In genomic region chr7:134947831-134948230, GRCh38 we compare ENCODE assay signal across 31 cellular contexts. TPM values are rescaled to one million over a fixed set of nuclear protein-coding genes. Genes with fewer than 3 reads are reported as not detected.
DNase-seq lines count a peak whose midpoint lies in the region; ATAC-seq, FAIRE-seq and TF ChIP-seq lines count a peak whose summit lies in the region.
"Had no signal": no experiment of that assay in that cellular context is flagged by ENCODE, and none has a peak within 500 bp of the region (broad histone marks: within the 10 kb centered on the region; RNA-seq: fewer than 3 reads in every experiment).

No MANE protein-coding gene starts in this region.

- H3K27me3 Mint-ChIP-seq in Caco-2 (ENCODE audit: insufficient read depth, unreplicated experiment) (no peaks in the 10 kb centered on the region), type B pancreatic cell (no peaks in the 10 kb centered on the region)

- no peak overlapping the region for H2BK15ac ChIP-seq in mesenchymal stem cell (ENCODE audit: low read depth, poor library complexity, severe bottlenecking)

- no peak overlapping the region for H4K8ac ChIP-seq in mesenchymal stem cell (ENCODE audit: low read length)

- H3K9me3 Mint-ChIP-seq in Caco-2 (ENCODE audit: unreplicated experiment) (no peaks in the 10 kb centered on the region), type B pancreatic cell (peaks cover 7% of the 10 kb centered on the region)
- H3K9me3 Mint-ChIP-seq: CD8-positive, alpha-beta T cell had no signal

- peaks cover 31% of the 10 kb centered on the region for H3K4me1 ChIP-seq in Caco-2
- H3K4me1 ChIP-seq in K562 (replicated peaks in 1 of 2; ENCODE audit: control insufficient read depth in 2 of 2, insufficient read depth in 2 of 2, low read length in 2 of 2), result no peaks in the 10 kb centered on the region; a peak in 1 of 5 replicates
- peaks cover 5% of the 10 kb centered on the region for H3K4me1 ChIP-seq in mesenchymal stem cell (ENCODE audit: control insufficient read depth, insufficient read depth, low read depth, low read length)
- H3K4me1 ChIP-seq: SJCRH30 had no signal

- no peak overlapping the region for H3K23ac ChIP-seq in mesenchymal stem cell (ENCODE audit: low read length in 2 of 2)

- no peak overlapping the region for H2BK12ac ChIP-seq in mesenchymal stem cell (ENCODE audit: low read length in 2 of 2)

- no peak overlapping the region for H2BK120ac ChIP-seq in mesenchymal stem cell (ENCODE audit: low read depth, low read length)

- no peak overlapping the region for H3K4ac ChIP-seq in mesenchymal stem cell (ENCODE audit: low read depth in 1 of 2, low read length in 2 of 2)

- H3K4me1 Mint-ChIP-seq in Caco-2 (ENCODE audit: low read depth, unreplicated experiment), result peaks cover 46% of the 10 kb centered on the region
- peaks cover 17% of the 10 kb centered on the region for H3K4me1 Mint-ChIP-seq in type B pancreatic cell (ENCODE audit: unreplicated experiment)

- H3K14ac ChIP-seq in mesenchymal stem cell (ENCODE audit: low read length in 2 of 2), result no peak overlapping the region

- H3K36me3 ChIP-seq in Caco-2 (ENCODE audit: control insufficient read depth, insufficient read depth, low read length) (no peaks in the 10 kb centered on the region; the same call in 1 of the 2 replicates), K562 (ENCODE audit: control insufficient read depth, insufficient read depth, low read length) (no peaks in the 10 kb centered on the region), mesenchymal stem cell (ENCODE audit: control insufficient read depth in 1 of 2, insufficient read depth in 2 of 2, low read depth in 1 of 2, low read length in 2 of 2) (peaks cover 27 to 92% of the 10 kb centered on the region in 2 experiments)

- H3K27ac Mint-ChIP-seq in Caco-2 (ENCODE audit: unreplicated experiment) (peak overlapping the region; percentile 36), type B pancreatic cell (peak overlapping the region; percentile 92)
- H3K27ac Mint-ChIP-seq: CD8-positive, alpha-beta T cell had no signal

- H3K27me3 ChIP-seq in Caco-2 (replicated peaks; ENCODE audit: control insufficient read depth, insufficient read depth, low read length), result no peaks in the 10 kb centered on the region
- H3K27me3 ChIP-seq in K562 (ENCODE audit: control insufficient read depth in 2 of 2, insufficient read depth in 2 of 2, low read length in 2 of 2), result peaks cover 6 to 13% of the 10 kb centered on the region in 2 experiments; a peak in 3 of 5 replicates
- H3K27me3 ChIP-seq in mesenchymal stem cell (ENCODE audit: control insufficient read depth in 1 of 2, insufficient read depth in 1 of 2, low read length in 2 of 2), result no peaks in the 10 kb centered on the region
- H3K27me3 ChIP-seq: SJCRH30 had no signal

- H3K9me1 ChIP-seq in K562 (ENCODE audit: control insufficient read depth, insufficient read depth, low read length), result no peaks in the 10 kb centered on the region

- TF ChIP-seq RAD21 in K562 (CRISPR knock-in tag; conservative IDR thresholded peaks at IDR 0.05 in 1 of 2, IDR thresholded peaks at IDR 0.05 in 1 of 2), result no peak

- DNase-seq in Caco-2 (no peak), K562 (ENCODE audit: extremely low read depth in 1 of 4, low spot score in 3 of 4) (no peak), mesenchymal stem cell (no peak), type B pancreatic cell (ENCODE audit: extremely low spot score, unreplicated experiment) (no peak), anterior cingulate cortex (lab: John Stamatoyannopoulos, UW) (no peak), NOMO-1 treated with DMSO at 0.1 percent for 48 hours (lab: John Stamatoyannopoulos, UW; ENCODE audit: unreplicated experiment) (no peak)
- DNase-seq: AML-193; CD8-positive, alpha-beta T cell; DMS 273 treated with DMSO at 0.1 percent for 48 hours; DMS79; EL; GDM1; GOT3; HCEC 1CT; Kasumi-1; NCI-H1092 treated with DMSO at 0.1 percent for 48 hours; NCI-H1436 treated with DMSO at 0.1 percent for 48 hours; NCI-H187 treated with DMSO at 0.1 percent for 48 hours; NCI-H2171 treated with DMSO at 0.1 percent for 48 hours; NCI-H345; NCI-H524; NCI-H774; PC-3; SJCRH30 had no signal

- no peak overlapping the region for H2AFZ ChIP-seq in K562 (ENCODE audit: low read depth, low read length)
- H2AFZ ChIP-seq in mesenchymal stem cell (ENCODE audit: low read depth, low read length), result no peak overlapping the region

- H3K4me3 ChIP-seq in Caco-2 (ENCODE audit: low read depth, low read length) (no peak overlapping the region), K562 (no peak overlapping the region), mesenchymal stem cell (ENCODE audit: insufficient read depth in 1 of 2, low read depth in 1 of 2, low read length in 2 of 2) (no peak overlapping the region)
- H3K4me3 ChIP-seq: GM12878, SJCRH30 had no signal

- CTCF ChIA-PET in Caco-2 (lab: Charles Lee) (no interaction called here), K562 (lab: Yijun Ruan, JAX; ENCODE audit: low intra/inter-chr PET ratio) (no interaction called here)

- no peak overlapping the region for H4K91ac ChIP-seq in mesenchymal stem cell (ENCODE audit: low read length)

- H3K36me3 Mint-ChIP-seq in Caco-2 (ENCODE audit: insufficient read depth, unreplicated experiment) (peaks cover 91% of the 10 kb centered on the region), type B pancreatic cell (peaks cover 59% of the 10 kb centered on the region)
- H3K36me3 Mint-ChIP-seq: CD8-positive, alpha-beta T cell had no signal

- H3K4me2 ChIP-seq in K562 (ENCODE audit: insufficient read depth, low read length) (no peak overlapping the region), mesenchymal stem cell (ENCODE audit: low read length, poor library complexity, severe bottlenecking) (no peak overlapping the region)

- intact Hi-C loops in Caco-2 (cut with micrococcal nuclease; ENCODE audit: unreplicated experiment) (loop anchor here (10.0 kb wide), 1 partner anchor 513 kb away; no protein-coding TSS in a partner anchor), K562 (cut with micrococcal nuclease) (loop anchor here (10.0 kb wide), 1 partner anchor 433 kb away; no protein-coding TSS in a partner anchor)

- H3K9ac ChIP-seq in K562 (ENCODE audit: insufficient read depth in 1 of 2, low read depth in 2 of 2, low read length in 2 of 2) (no peak overlapping the region), mesenchymal stem cell (ENCODE audit: low read length) (no peak overlapping the region)

- POLR2A ChIA-PET in Caco-2 (lab: Charles Lee) (no interaction called here), K562 (lab: Yijun Ruan, JAX) (interaction anchor here (0.7 kb wide), 1 partner anchor 108 kb away, joined by 3 read pairs; no protein-coding TSS in a partner anchor)

- H3K79me1 ChIP-seq in mesenchymal stem cell (replicated peaks; ENCODE audit: low read length, poor library complexity, severe bottlenecking), result peaks cover 17% of the 10 kb centered on the region

- no peaks in the 10 kb centered on the region for H4K20me1 ChIP-seq in K562 (replicated peaks; ENCODE audit: control insufficient read depth, insufficient read depth, low read length)

- ATAC-seq in K562 (no peak), HG02571 (IDR thresholded peaks at IDR 0.05; ENCODE audit: unreplicated experiment) (no peak)
- ATAC-seq: CD8-positive, alpha-beta T cell; GM12878; PC-3; Right ventricle myocardium inferior; SK-N-SH treated with all-trans-retinoic acid at 6 μM for 48 hours had no signal

- no peak for TF ChIP-seq POLR2A in K562 (conservative IDR thresholded peaks at IDR 0.05)

- TF ChIP-seq CTCF in Caco-2 (IDR thresholded peaks at IDR 0.05; ENCODE audit: insufficient read depth in 1 of 2, low read depth in 1 of 2, low read length in 1 of 2, severe bottlenecking in 1 of 2, unreplicated experiment in 1 of 2) (no peak), K562 (IDR thresholded peaks at IDR 0.05 in 2 of 3, conservative IDR thresholded peaks at IDR 0.05 in 1 of 3; ENCODE audit: insufficient read depth in 2 of 3, low read depth in 1 of 3, low read length in 3 of 3) (no peak), type B pancreatic cell (conservative IDR thresholded peaks at IDR 0.05) (no peak)

- no peak for FAIRE-seq in K562 (lab: Jason Lieb, UNC)
- FAIRE-seq: A204.1, GM12878 had no signal

- no peaks in the 10 kb centered on the region for H3K79me2 ChIP-seq in K562 (ENCODE audit: control insufficient read depth, insufficient read depth, low read length)

- TF ChIP-seq EP300 in K562 (IDR thresholded peaks at IDR 0.05; ENCODE audit: low read length), result no peak

- H2AK5ac ChIP-seq in mesenchymal stem cell (ENCODE audit: low read length, severe bottlenecking), result peak overlapping the region; percentile 77

- H2BK5ac ChIP-seq in mesenchymal stem cell (ENCODE audit: low read depth, low read length, poor library complexity, severe bottlenecking), result no peak overlapping the region

- H3K9me3 ChIP-seq in Caco-2, result no peaks in the 10 kb centered on the region
- no peaks in the 10 kb centered on the region for H3K9me3 ChIP-seq in K562 (replicated peaks; ENCODE audit: control insufficient read depth, insufficient read depth, low read depth, low read length)
- no peaks in the 10 kb centered on the region for H3K9me3 ChIP-seq in mesenchymal stem cell (ENCODE audit: control insufficient read depth, low read length)
- H3K9me3 ChIP-seq: SJCRH30 had no signal

- WGBS in K562 (ENCODE audit: insufficient coverage, low coverage, missing lambda C conversion rate), result 10% methylated on average over 1 of the region's 1 CpG
- no CpG with 5 or more reads among the region's 1 CpG for WGBS in mesenchymal stem cell

- no peak overlapping the region for H3K27ac ChIP-seq in K562 (ENCODE audit: extremely low read depth, low read depth, low read length)
- H3K27ac ChIP-seq in mesenchymal stem cell (ENCODE audit: low read length, poor library complexity, severe bottlenecking), result peak overlapping the region; percentile 6
- H3K27ac ChIP-seq: C4-2B, HL-60, SJCRH30 had no signal

- in situ Hi-C loops in K562 (cut with MboI), result loop anchor here (5.0 to 10.0 kb wide), 2 partner anchors 321 to 503 kb away; no protein-coding TSS in a partner anchor

- H3K18ac ChIP-seq in mesenchymal stem cell (ENCODE audit: low read depth in 1 of 2, low read length in 2 of 2), result no peak overlapping the region

- peak overlapping the region; percentile 23 for H3K4me3 Mint-ChIP-seq in Caco-2 (ENCODE audit: unreplicated experiment)
- no peak overlapping the region for H3K4me3 Mint-ChIP-seq in type B pancreatic cell
- H3K4me3 Mint-ChIP-seq: CD8-positive, alpha-beta T cell had no signal

- BruUV-seq in Caco-2 (replicated peaks; lab: Mats Ljungman, UMichigan), result no TSS peak
- BruUV-seq in K562 (replicated peaks; lab: Mats Ljungman, UMichigan), result no TSS peak

RNA-seq across cellular contexts. Expression of gene AGBL3, which starts 38.5 kb away (rescaled TPM):
- total RNA-seq in Caco-2 (2022) (5.3 and 6.1 TPM in 2 replicates), K562 (2014; rRNA removed) (0.54 and 0.73 TPM in 2 replicates), K562 (2014; rRNA removed; fragmentation: Illumina TruSeq; extraction: Trizol) (1.7 and 2.4 TPM in 2 replicates), K562 (2015; rRNA removed; fragmentation: Illumina TruSeq; extraction: Trizol) (1.5 and 1.8 TPM in 2 replicates), K562 (2021) (2.1 and 2.9 TPM in 2 replicates), type B pancreatic cell (ENCODE audit: low replicate concordance) (2.4 and 3.2 TPM in 2 replicates)
- 3.1 and 5.6 TPM in 2 replicates for total RNA-seq in K562 (2011; cell fraction: chromatin; rRNA removed; ENCODE audit: low replicate concordance)
- 0.92 and 1.2 TPM in 2 replicates for total RNA-seq in K562 (2011; cell fraction: nucleolus; rRNA removed)
- total RNA-seq in K562 (2011; cell fraction: nucleoplasm; rRNA removed), result 3.9 and 6.5 TPM in 2 replicates
- polyA plus RNA-seq in K562 (2011; rRNA removed) (1.9 and 2.5 TPM in 2 replicates), K562 (2014; fragmentation: Illumina TruSeq; extraction: Trizol) (2.0 TPM in 2 replicates), K562 (2014; fragmentation: Nextera tagmentation; extraction: Ambion mirVana) (under 1 TPM; 0.71 to 0.75 TPM), K562 (2014; rRNA removed) (1.4 and 1.8 TPM in 2 replicates)
- polyA plus RNA-seq in K562 (2011; cell fraction: cytosol; rRNA removed), result 0.51 and 0.66 TPM in 2 replicates
- 1.7 and 1.9 TPM in 2 replicates for polyA plus RNA-seq in K562 (2011; cell fraction: nucleus; rRNA removed)
- polyA plus RNA-seq in K562 (2012), result 0.98 and 2.4 TPM in 2 replicates
- 1.5 and 1.6 TPM in 2 replicates for polyA minus RNA-seq in K562 (2011; rRNA and poly(A)+ RNA removed)
- not detected in 2 replicates for polyA minus RNA-seq in K562 (2011; cell fraction: cytosol; rRNA and poly(A)+ RNA removed)
- 2.0 and 4.6 TPM in 2 replicates for polyA minus RNA-seq in K562 (2011; cell fraction: nucleus; rRNA and poly(A)+ RNA removed)
- polyA plus RNA-seq in mesenchymal stem cell (2013, experiment 1 of 2), result 0.51 TPM
- polyA plus RNA-seq in mesenchymal stem cell (2013, experiment 2 of 2), result 0.41 TPM
